ENCODE assay signal across 1 cellular context in genomic region chr1:6401673-6402072, GRCh38.
TF ChIP-seq lines count a peak whose summit lies in the region.

No MANE protein-coding gene starts in this region.

TF ChIP-seq in SK-N-SH treated with all-trans-retinoic acid at 6 μM for 48 hours, 23 proteins besides CTCF, POLR2A, EP300 and RAD21 (continued from another document):
- no peak for TF ChIP-seq POU6F1 (CRISPR knock-in tag; IDR thresholded peaks at IDR 0.05; ENCODE audit: borderline replicate concordance, low read depth)
- TF ChIP-seq ZFP30 (CRISPR knock-in tag; IDR thresholded peaks at IDR 0.05), result no peak
- TF ChIP-seq ZFP3 (CRISPR knock-in tag; IDR thresholded peaks at IDR 0.05), result no peak
